In the genomic region with DNA sequence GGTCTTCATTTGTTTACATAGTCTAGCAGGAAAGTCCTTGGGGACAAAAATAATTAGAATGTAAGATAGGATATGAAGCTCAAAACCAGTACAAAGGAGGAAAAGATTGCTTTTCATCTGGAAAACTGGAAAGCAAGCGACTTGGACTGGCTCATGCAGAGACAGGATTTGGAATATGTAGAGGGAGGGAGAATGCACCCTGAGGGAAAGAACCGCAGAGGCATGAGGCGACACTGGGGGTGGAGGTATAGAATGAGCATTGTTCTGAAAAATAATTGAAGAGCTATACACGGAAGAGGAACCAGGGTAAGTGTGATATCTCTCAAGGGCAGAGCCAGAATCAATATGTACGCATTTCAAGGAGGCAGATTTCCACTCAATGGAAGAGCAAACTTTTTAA, we compare ENCODE assay signal across 27 cellular contexts.
"Had no signal": no experiment of that assay in that cellular context is flagged by ENCODE, and none has a peak within 500 bp of the region (broad histone marks: within the 10 kb centered on the region; RNA-seq: fewer than 3 reads in every experiment).

No MANE protein-coding gene starts in this region.

- FAIRE-seq: colon, kidney had no signal

- H3K9me3 ChIP-seq: heart right ventricle, mucosa of descending colon, right atrium auricular region, suprapubic skin, transverse colon, upper lobe of right lung, uterus had no signal

- H3K9ac ChIP-seq: parathyroid adenoma had no signal

- H3K4me1 ChIP-seq: suprapubic skin, transverse colon, upper lobe of right lung, uterus had no signal

- DNase-seq: dorsolateral prefrontal cortex; effector CD8-positive, alpha-beta T cell; endodermal cell; foreskin fibroblast; glutamatergic neuron; heart right ventricle; hippocampal formation; kidney; mesenchymal stem cell; mucosa of descending colon; naive B cell; stimulated activated CD4-positive, alpha-beta T cell treated with anti-CD3 and anti-CD28 coated beads, Interleukin-12 subunit alpha, Interleukin-12 subunit beta, amount 100 ng/mL, for 4 hours; stimulated activated CD4-positive, alpha-beta T cell treated with anti-CD3 and anti-CD28 coated beads, Interleukin-1b, Interleukin-23, amount 100 ng/mL, for 48 hours; stimulated activated CD4-positive, alpha-beta T cell treated with anti-CD3 and anti-CD28 coated beads, Interleukin-4, amount 100 ng/mL, for 1 hour; stimulated activated CD8-positive, alpha-beta memory T cell treated with anti-CD3 and anti-CD28 coated beads, Interleukin-4, amount 100 ng/mL, for 48 hours; stimulated activated naive CD4-positive, alpha-beta T cell; stimulated activated naive CD8-positive, alpha-beta T cell treated with anti-CD3 and anti-CD28 coated beads, Interleukin-15, amount 100 ng/mL, for 72 hours; transverse colon; uterus had no signal

- H3K27me3 ChIP-seq: dorsolateral prefrontal cortex, heart right ventricle, right atrium auricular region, suprapubic skin, transverse colon, upper lobe of right lung, uterus had no signal

- H2AFZ ChIP-seq: parathyroid adenoma had no signal

- H3K36me3 ChIP-seq: suprapubic skin, transverse colon, upper lobe of right lung, uterus had no signal

- H3K4me3 ChIP-seq: dorsolateral prefrontal cortex, heart right ventricle, lung, mucosa of descending colon, right atrium auricular region, smooth muscle cell, suprapubic skin, transverse colon, upper lobe of right lung, uterus had no signal

- H3K4me2 ChIP-seq: smooth muscle cell had no signal

- H3K79me2 ChIP-seq: parathyroid adenoma had no signal

- H3K27ac ChIP-seq: dorsolateral prefrontal cortex, epithelial cell of prostate, heart right ventricle, parathyroid adenoma, right atrium auricular region, suprapubic skin, transverse colon, upper lobe of right lung, uterus had no signal
